25 cellular contexts compared by ENCODE assay signal in genomic region chr4:1830234-1830633, GRCh38. TPM values are rescaled to one million over a fixed set of nuclear protein-coding genes. Genes with fewer than 3 reads are reported as not detected.
"Had no signal": no experiment of that assay in that cellular context is flagged by ENCODE, and none has a peak within 500 bp of the region (broad histone marks: within the 10 kb centered on the region; RNA-seq: fewer than 3 reads in every experiment).

No MANE protein-coding gene starts in this region.

- H3K9me3 ChIP-seq: body of pancreas, gastroesophageal sphincter, heart left ventricle, neutrophil, ovary, prostate gland, tibial nerve had no signal

- H3K27ac Mint-ChIP-seq: activated naive CD4-positive, alpha-beta T cell treated with anti-CD3 and anti-CD28 coated beads for 36 hours; activated naive CD8-positive, alpha-beta T cell treated with anti-CD3 and anti-CD28 coated beads, Interleukin-2, amount 50 U/mL, for 24 hours had no signal

- H3K27me3 ChIP-seq: body of pancreas, dorsolateral prefrontal cortex, gastroesophageal sphincter, heart left ventricle, neutrophil, ovary, tibial nerve had no signal

- H3K36me3 ChIP-seq: ovary had no signal

- H3K4me3 Mint-ChIP-seq: activated naive CD4-positive, alpha-beta T cell treated with anti-CD3 and anti-CD28 coated beads for 36 hours; activated naive CD8-positive, alpha-beta T cell treated with anti-CD3 and anti-CD28 coated beads, Interleukin-2, amount 50 U/mL, for 24 hours; activated T-cell treated with anti-CD3 and anti-CD28 coated beads, Interleukin-2, amount 50 U/mL, for 4 hours; natural killer cell treated with Interleukin-12 subunit alpha and Interleukin-12 subunit beta and Interleukin-15 and Interleukin-18, amount 100 ng/mL, for 72 hours; stimulated activated naive CD8-positive, alpha-beta T cell treated with anti-CD3 and anti-CD28 coated beads, Interleukin-15, Interleukin-2, amounts not matched to agents 100 ng/mL and 50 ng/mL, for 24 hours had no signal

- H3K27me3 Mint-ChIP-seq: activated naive CD8-positive, alpha-beta T cell treated with anti-CD3 and anti-CD28 coated beads, Interleukin-2, amount 50 U/mL, for 24 hours; natural killer cell treated with Interleukin-12 subunit alpha and Interleukin-12 subunit beta and Interleukin-15 and Interleukin-18, amount 100 ng/mL, for 72 hours; stimulated activated naive CD8-positive, alpha-beta T cell treated with anti-CD3 and anti-CD28 coated beads, Interleukin-15, Interleukin-2, amounts not matched to agents 100 ng/mL and 50 ng/mL, for 24 hours had no signal

- FAIRE-seq: colon, islet of Langerhans had no signal

- H3K27ac ChIP-seq: body of pancreas, gastroesophageal sphincter, heart left ventricle, neutrophil, ovary, prostate gland, tibial nerve had no signal

- H3K9me3 Mint-ChIP-seq: activated naive CD4-positive, alpha-beta T cell treated with anti-CD3 and anti-CD28 coated beads for 36 hours; activated naive CD8-positive, alpha-beta T cell treated with anti-CD3 and anti-CD28 coated beads, Interleukin-2, amount 50 U/mL, for 24 hours; activated T-cell treated with anti-CD3 and anti-CD28 coated beads, Interleukin-2, amount 50 U/mL, for 4 hours; natural killer cell treated with Interleukin-12 subunit alpha and Interleukin-12 subunit beta and Interleukin-15 and Interleukin-18, amount 100 ng/mL, for 72 hours; stimulated activated naive CD8-positive, alpha-beta T cell treated with anti-CD3 and anti-CD28 coated beads, Interleukin-15, Interleukin-2, amounts not matched to agents 100 ng/mL and 50 ng/mL, for 24 hours had no signal

- ATAC-seq: activated naive CD8-positive, alpha-beta T cell treated with anti-CD3 and anti-CD28 coated beads, Interleukin-2, amount 50 U/mL, for 24 hours; activated T-cell treated with anti-CD3 and anti-CD28 coated beads, Interleukin-2, amount 50 U/mL, for 4 hours; body of pancreas; gastroesophageal sphincter; heart left ventricle; left ventricle myocardium superior had no signal

- DNase-seq: activated CD8-positive, alpha-beta memory T cell treated with anti-CD3 and anti-CD28 coated beads, Interleukin-2, amount 50 U/mL, for 48 hours; activated effector memory CD4-positive, alpha-beta T cell treated with Interleukin-2 at 50 U/mL for 16 hours; activated naive CD4-positive, alpha-beta T cell treated with anti-CD3 and anti-CD28 coated beads for 36 hours; activated naive CD8-positive, alpha-beta T cell treated with anti-CD3 and anti-CD28 coated beads, Interleukin-2, amount 50 U/mL, for 24 hours; activated T-cell treated with anti-CD3 and anti-CD28 coated beads, Interleukin-2, amount 50 U/mL, for 4 hours; body of pancreas; caudate nucleus; dorsolateral prefrontal cortex; left ventricle myocardium superior; mammary epithelial cell; midbrain; ovary; stimulated activated CD4-positive, alpha-beta T cell treated with anti-CD3 and anti-CD28 coated beads, Interleukin-4, amount 100 ng/mL, for 24 hours; substantia nigra; T-helper 1 cell; T-helper 9 cell had no signal

- H3K4me3 ChIP-seq: body of pancreas, dorsolateral prefrontal cortex, gastroesophageal sphincter, heart left ventricle, ovary, prostate gland, tibial nerve had no signal

- H3K4me1 ChIP-seq: body of pancreas, gastroesophageal sphincter, heart left ventricle, prostate gland, tibial nerve had no signal

RNA-seq across cellular contexts. Expression of gene FGFR3, which starts 37.1 kb away (rescaled TPM):
- total RNA-seq: natural killer cell treated with Interleukin-12 subunit alpha and Interleukin-12 subunit beta and Interleukin-15 and Interleukin-18, amount 100 ng/mL, for 72 hours had no signal
